20 cellular contexts compared by ENCODE assay signal in the genomic region with DNA sequence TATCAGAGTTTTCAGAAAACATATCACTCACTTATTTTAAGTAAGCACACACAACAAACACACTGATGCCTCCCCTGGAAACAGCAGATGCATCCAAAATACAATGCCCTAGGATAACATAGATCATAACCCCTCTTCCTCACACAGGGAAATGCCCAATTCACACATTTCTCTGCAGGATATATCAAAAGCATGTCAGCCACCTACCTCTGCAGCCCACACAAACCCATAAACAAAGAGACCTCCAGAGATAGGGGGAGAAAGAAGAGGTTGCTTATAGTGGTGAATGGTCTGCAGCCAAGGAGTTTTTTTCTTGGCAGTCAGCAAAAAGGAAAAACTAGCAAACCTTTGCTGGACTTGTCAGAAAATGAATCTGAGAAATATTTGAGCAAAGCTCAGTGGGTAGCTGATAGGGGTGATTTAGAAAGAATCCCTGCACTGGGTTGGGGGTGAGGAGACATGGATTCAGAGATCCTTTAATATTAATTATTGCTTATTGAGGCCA. TPM values are rescaled to one million over a fixed set of nuclear protein-coding genes. Genes with fewer than 3 reads are reported as not detected.
"Had no signal": no experiment of that assay in that cellular context is flagged by ENCODE, and none has a peak within 500 bp of the region (broad histone marks: within the 10 kb centered on the region; RNA-seq: fewer than 3 reads in every experiment).

No MANE protein-coding gene starts in this region.

- H3K4me1 ChIP-seq: colonic mucosa, pancreas, testis had no signal

- H3K4me3 ChIP-seq: colonic mucosa, hepatocyte, left lung, lower lobe of right lung, pancreas, sigmoid colon, testis, tibial artery had no signal

- ATAC-seq: esophagus mucosa; foreskin keratinocyte; left lung; lower lobe of right lung; naive thymus-derived CD8-positive, alpha-beta T cell; pancreas; stimulated activated effector memory CD8-positive, alpha-beta T cell treated with anti-CD3 and anti-CD28 coated beads, Interleukin-12 subunit alpha, Interleukin-12 subunit beta, amount 100 ng/mL, for 72 hours had no signal

- H3K9me3 ChIP-seq: colonic mucosa, left lung, lower lobe of right lung, pancreas, sigmoid colon, testis, tibial artery had no signal

- H3K27me3 ChIP-seq: colonic mucosa, foreskin keratinocyte, left lung, pancreas, sigmoid colon, testis, tibial artery had no signal

- H2AFZ ChIP-seq: hepatocyte had no signal

- H3K4me2 ChIP-seq: hepatocyte had no signal

- H3K36me3 ChIP-seq: colonic mucosa, left lung, lower lobe of right lung, pancreas, sigmoid colon, tibial artery had no signal

- DNase-seq: colonic mucosa; effector CD8-positive, alpha-beta T cell; foreskin keratinocyte; kidney; left lung; lower lobe of right lung; naive thymus-derived CD8-positive, alpha-beta T cell; occipital lobe; pancreas; retina; sigmoid colon; stimulated activated CD4-positive, alpha-beta T cell treated with anti-CD3 and anti-CD28 coated beads, Interleukin-2, amount 100 ng/mL, for 24 hours; stimulated activated CD4-positive, alpha-beta T cell treated with anti-CD3 and anti-CD28 coated beads, Interleukin-4, amount 100 ng/mL, for 24 hours; stimulated activated naive CD4-positive, alpha-beta T cell treated with Interleukin-2 at 50 U/mL for 16 hours; testis; tibial artery had no signal

- H3K27ac ChIP-seq: colonic mucosa, epithelial cell of prostate, foreskin keratinocyte, hepatocyte, left lung, lower lobe of right lung, pancreas, sigmoid colon, testis had no signal

RNA-seq across cellular contexts. Expression of a gene that starts 36.1 kb away (rescaled TPM):
- total RNA-seq: naive thymus-derived CD8-positive, alpha-beta T cell had no signal
- polyA plus RNA-seq: naive thymus-derived CD8-positive, alpha-beta T cell had no signal
